Comparison of ENCODE assay signal across 19 cellular contexts in genomic region chr7:18532813-18533212, GRCh38. TPM values are rescaled to one million over a fixed set of nuclear protein-coding genes. Genes with fewer than 3 reads are reported as not detected.
A peak's percentile ranks its signal among the peaks of the same experiment; 100 is the strongest.
DNase-seq lines count a peak whose midpoint lies in the region; ATAC-seq, FAIRE-seq and TF ChIP-seq lines count a peak whose summit lies in the region.
"Had no signal": no experiment of that assay in that cellular context is flagged by ENCODE, and none has a peak within 500 bp of the region (broad histone marks: within the 10 kb centered on the region; RNA-seq: fewer than 3 reads in every experiment).

No MANE protein-coding gene starts in this region.

- H3K4me1 ChIP-seq in SK-N-SH (ENCODE audit: control insufficient read depth in 1 of 2, insufficient read depth in 2 of 2, low read depth in 1 of 2, low read length in 1 of 2) (peaks cover 8 to 22% of the 10 kb centered on the region in 2 experiments; a peak in 3 of 4 replicates), left lung (no peaks in the 10 kb centered on the region)

- peaks cover 86% of the 10 kb centered on the region for H3K79me2 ChIP-seq in SK-N-SH (ENCODE audit: insufficient read depth)

- no peaks in the 10 kb centered on the region for H4K20me1 ChIP-seq in SK-N-SH (ENCODE audit: insufficient read depth)

- TF ChIP-seq CTCF in SK-N-SH (IDR thresholded peaks at IDR 0.05) (no peak), left lung (IDR thresholded peaks at IDR 0.05) (no peak)

- H3F3A ChIP-seq in SK-N-SH (replicated peaks; ENCODE audit: insufficient read depth): peaks cover 34% of the 10 kb centered on the region

- TF ChIP-seq RAD21 in SK-N-SH (IDR thresholded peaks at IDR 0.05; ENCODE audit: low read length): no peak

- no peak overlapping the region for H3K9ac ChIP-seq in SK-N-SH
- H3K9ac ChIP-seq: KMS-11 had no signal

- no peak for DNase-seq in GM12891 (ENCODE audit: insufficient read length, low spot score)
- no peak for DNase-seq in memory B cell (ENCODE audit: low spot score in 2 of 2)
- no peak for DNase-seq in SK-N-SH
- DNase-seq in left lung: no peak
- DNase-seq in HCEC 1CT: no peak
- DNase-seq: ACHN; CD8-positive, alpha-beta memory T cell; DMS 273 treated with DMSO at 0.1 percent for 48 hours; H7; NCI-H1105 treated with DMSO at 0.1 percent for 48 hours; NCI-H187; NCI-H446 treated with DMSO at 0.1 percent for 48 hours; NCI-H774; SHP77 treated with DMSO at 0.1 percent for 48 hours; T-helper 2 cell had no signal

- WGBS in SK-N-SH (ENCODE audit: low lambda C conversion rate): 78% methylated on average over 2 of the region's 2 CpGs

- H3K4me3 Mint-ChIP-seq in IgD-negative memory B cell (peak overlapping the region in 3 of 4 donors; percentile 11 to 87 (median 61)), memory B cell (peak overlapping the region; percentile 77)
- H3K4me3 Mint-ChIP-seq: CD8-positive, alpha-beta memory T cell had no signal

- no peaks in the 10 kb centered on the region for H3K9me2 ChIP-seq in SK-N-SH

- no peak for TF ChIP-seq POLR2A in GM12891 (IDR thresholded peaks at IDR 0.05; ENCODE audit: low read depth, low read length)

- H3K4me3 ChIP-seq in SK-N-SH (ENCODE audit: low read depth in 2 of 2, low read length in 1 of 2) (no peak overlapping the region), left lung (no peak overlapping the region)

- no peak overlapping the region for H2AFZ ChIP-seq in SK-N-SH (ENCODE audit: low read depth)

- ATAC-seq in GM18868 (IDR thresholded peaks at IDR 0.05; ENCODE audit: unreplicated experiment): peak; percentile 34
- ATAC-seq in memory B cell (ENCODE audit: low read depth): no peak
- ATAC-seq in HG02623 (IDR thresholded peaks at IDR 0.05; ENCODE audit: unreplicated experiment): no peak
- ATAC-seq in left lung: no peak

- peak overlapping the region; percentile 6 to 84 (median 80) for H3K27ac Mint-ChIP-seq in IgD-negative memory B cell
- H3K27ac Mint-ChIP-seq in memory B cell: peak overlapping the region; percentile 79
- H3K27ac Mint-ChIP-seq: CD8-positive, alpha-beta memory T cell had no signal

- H3K36me3 Mint-ChIP-seq in IgD-negative memory B cell (peaks cover 4% of the 10 kb centered on the region), memory B cell (peaks cover 4% of the 10 kb centered on the region)
- H3K36me3 Mint-ChIP-seq: CD8-positive, alpha-beta memory T cell had no signal

- FAIRE-seq in GM12891 (lab: Jason Lieb, UNC): peak; percentile 69

- H3K4me2 ChIP-seq in SK-N-SH: no peak overlapping the region
- H3K4me2 ChIP-seq: KMS-11 had no signal

- POLR2A ChIA-PET in SK-N-SH (lab: Yijun Ruan, JAX): no interaction called here

- no peak for TF ChIP-seq EP300 in SK-N-SH (IDR thresholded peaks at IDR 0.05; ENCODE audit: borderline replicate concordance in 1 of 2, low read depth in 1 of 2, low read length in 1 of 2)

- no peaks in the 10 kb centered on the region for H3K27me3 Mint-ChIP-seq in IgD-negative memory B cell
- H3K27me3 Mint-ChIP-seq in memory B cell: no peaks in the 10 kb centered on the region
- H3K27me3 Mint-ChIP-seq: CD8-positive, alpha-beta memory T cell had no signal

- CTCF ChIA-PET in SK-N-SH (lab: Yijun Ruan, JAX): interaction anchor here (0.5 to 1.9 kb wide), 4 partner anchors 58 to 763 kb away, joined by 3 to 5 read pairs (median 3); no protein-coding TSS in a partner anchor

- H3K4me1 Mint-ChIP-seq in IgD-negative memory B cell (peaks cover 51 to 60% (median 52%) of the 10 kb centered on the region in 3 donors), memory B cell (peaks cover 52% of the 10 kb centered on the region)
- H3K4me1 Mint-ChIP-seq: CD8-positive, alpha-beta memory T cell had no signal

- H3K36me3 ChIP-seq in SK-N-SH (replicated peaks in 1 of 2; ENCODE audit: control insufficient read depth in 1 of 2, insufficient read depth in 2 of 2, low read length in 1 of 2): peaks cover 0 to 39% of the 10 kb centered on the region in 2 experiments
- H3K36me3 ChIP-seq in left lung: no peaks in the 10 kb centered on the region

- intact Hi-C loops in left lung (cut with DNase I): no loop called here

- no peak overlapping the region for H3K27ac ChIP-seq in SK-N-SH (ENCODE audit: low read depth in 2 of 2, low read length in 1 of 2)
- H3K27ac ChIP-seq in left lung: no peak overlapping the region
- H3K27ac ChIP-seq: KMS-11 had no signal

- no peaks in the 10 kb centered on the region for H3K27me3 ChIP-seq in SK-N-SH (ENCODE audit: insufficient read depth)
- H3K27me3 ChIP-seq in left lung: no peaks in the 10 kb centered on the region

- H3K9me3 Mint-ChIP-seq in IgD-negative memory B cell: no peaks in the 10 kb centered on the region
- no peaks in the 10 kb centered on the region for H3K9me3 Mint-ChIP-seq in memory B cell

- H3K9me3 ChIP-seq in SK-N-SH: no peaks in the 10 kb centered on the region
- H3K9me3 ChIP-seq in left lung: no peaks in the 10 kb centered on the region

TF ChIP-seq in GM12891, 5 proteins besides CTCF, POLR2A, EP300 and RAD21:
- no peak for TF ChIP-seq SPI1 (IDR thresholded peaks at IDR 0.05; ENCODE audit: low read depth, low read length)
- TF ChIP-seq PAX5 (IDR thresholded peaks at IDR 0.05; ENCODE audit: insufficient read depth, low read length, severe bottlenecking): no peak
- TF ChIP-seq POLR2AphosphoS5 (IDR thresholded peaks at IDR 0.05; ENCODE audit: low read depth, low read length): no peak
- no peak for TF ChIP-seq TAF1 (IDR thresholded peaks at IDR 0.05; ENCODE audit: low read depth, low read length)
- no peak for TF ChIP-seq POU2F2 (IDR thresholded peaks at IDR 0.05; ENCODE audit: low read depth, low read length)

TF ChIP-seq in SK-N-SH, 30 proteins besides CTCF, POLR2A, EP300 and RAD21 (continues in another document):
- no peak for TF ChIP-seq REST (IDR thresholded peaks at IDR 0.05; ENCODE audit: low read depth, low read length)
- no peak for TF ChIP-seq TCF12 (IDR thresholded peaks at IDR 0.05)
- TF ChIP-seq NRF1 (IDR thresholded peaks at IDR 0.05; ENCODE audit: low read depth, low read length): no peak
- no peak for TF ChIP-seq FOSL2 (IDR thresholded peaks at IDR 0.05; ENCODE audit: borderline replicate concordance, low read depth)
- no peak for TF ChIP-seq RXRA (IDR thresholded peaks at IDR 0.05; ENCODE audit: borderline replicate concordance, low read depth)
- TF ChIP-seq RCOR1 (IDR thresholded peaks at IDR 0.05; ENCODE audit: low read length): no peak
- no peak for TF ChIP-seq RFX5 (IDR thresholded peaks at IDR 0.05; ENCODE audit: low read length)
- no peak for TF ChIP-seq IRF3 (IDR thresholded peaks at IDR 0.05; ENCODE audit: low read depth, low read length)
- TF ChIP-seq NFIC (IDR thresholded peaks at IDR 0.05; ENCODE audit: borderline replicate concordance): no peak
- TF ChIP-seq ELF1 (IDR thresholded peaks at IDR 0.05): no peak
- TF ChIP-seq YY1 (IDR thresholded peaks at IDR 0.05; ENCODE audit: low read depth): no peak
- no peak for TF ChIP-seq SIN3A (IDR thresholded peaks at IDR 0.05; ENCODE audit: borderline replicate concordance, low read depth, low read length)
- no peak for TF ChIP-seq GATA2 (CRISPR knock-in tag; IDR thresholded peaks at IDR 0.05)
- TF ChIP-seq TEAD4 (IDR thresholded peaks at IDR 0.05; ENCODE audit: borderline replicate concordance, insufficient read depth): no peak
- no peak for TF ChIP-seq EZH2phosphoT487 (IDR thresholded peaks at IDR 0.05; ENCODE audit: borderline replicate concordance, low read depth)
- TF ChIP-seq MEF2A (IDR thresholded peaks at IDR 0.05; ENCODE audit: borderline replicate concordance, low read depth): no peak

RNA-seq across cellular contexts. Expression of gene HDAC9, which starts 37.3 kb away (rescaled TPM):
- 5.8 TPM for polyA plus RNA-seq in GM12891 (2012; ENCODE audit: low read depth, missing spikeins)
- polyA plus RNA-seq in IgD-negative memory B cell (81.2 TPM), SK-N-SH (2012; rRNA removed) (11.6 and 19.8 TPM in 2 replicates)
- polyA plus RNA-seq in SK-N-SH (2012; cell fraction: cytosol; rRNA removed): 12.1 and 15.5 TPM in 2 replicates
- polyA plus RNA-seq in SK-N-SH (2012; cell fraction: nucleus; rRNA removed): 15.1 and 30.9 TPM in 2 replicates
- total RNA-seq in left lung: 10 to 100 TPM in 1 of 2 donors, 1 to 10 TPM in 1; 9.7 to 13.2 TPM
